Comparison of ENCODE assay signal across 1 cellular context in genomic region chr3:134375542-134376384, GRCh38.
TF ChIP-seq lines count a peak whose summit lies in the region.

No MANE protein-coding gene starts in this region.

TF ChIP-seq in GM23338, 12 proteins besides CTCF, POLR2A, EP300 and RAD21 (continued from another document):
- TF ChIP-seq NANOG (IDR thresholded peaks at IDR 0.05; ENCODE audit: borderline replicate concordance): no peak
